In genomic region chr9:133273819-133274218, GRCh38 we compare ENCODE assay signal across 1 cellular context.
TF ChIP-seq lines count a peak whose summit lies in the region.

No MANE protein-coding gene starts in this region.

TF ChIP-seq in WTC11, 78 proteins besides CTCF, POLR2A, EP300 and RAD21 (continued from another document):
- TF ChIP-seq ZNF532 (CRISPR knock-in tag; IDR thresholded peaks at IDR 0.05; ENCODE audit: borderline replicate concordance) (no peak), NR1H2 (CRISPR knock-in tag; IDR thresholded peaks at IDR 0.05) (no peak), TCF7 (CRISPR knock-in tag; IDR thresholded peaks at IDR 0.05; ENCODE audit: low read depth) (no peak), KAT7 (CRISPR knock-in tag; IDR thresholded peaks at IDR 0.05; ENCODE audit: borderline replicate concordance) (no peak), CREM (CRISPR knock-in tag; IDR thresholded peaks at IDR 0.05) (no peak), ERG (CRISPR knock-in tag; IDR thresholded peaks at IDR 0.05) (no peak), MXD4 (CRISPR knock-in tag; IDR thresholded peaks at IDR 0.05; ENCODE audit: borderline replicate concordance) (no peak), RELA (CRISPR knock-in tag; IDR thresholded peaks at IDR 0.05; ENCODE audit: borderline replicate concordance) (no peak), ATF6 (CRISPR knock-in tag; IDR thresholded peaks at IDR 0.05) (no peak), NFE2L1 (CRISPR knock-in tag; IDR thresholded peaks at IDR 0.05) (no peak), ZNF671 (CRISPR knock-in tag; IDR thresholded peaks at IDR 0.05) (no peak), HMGA2 (CRISPR knock-in tag; IDR thresholded peaks at IDR 0.05) (no peak), PREB (CRISPR knock-in tag; IDR thresholded peaks at IDR 0.05; ENCODE audit: borderline replicate concordance) (no peak), GTF2I (CRISPR knock-in tag; conservative IDR thresholded peaks at IDR 0.05) (no peak), OVOL2 (CRISPR knock-in tag; IDR thresholded peaks at IDR 0.05; ENCODE audit: borderline replicate concordance) (no peak), TEAD4 (CRISPR knock-in tag; IDR thresholded peaks at IDR 0.05) (no peak), ZNF138 (CRISPR knock-in tag; conservative IDR thresholded peaks at IDR 0.05) (no peak), FOXK1 (CRISPR knock-in tag; IDR thresholded peaks at IDR 0.05) (no peak)
